ENCODE assay signal across 8 cellular contexts in genomic region chr16:70113982-70114826, GRCh38. TPM values are rescaled to one million over a fixed set of nuclear protein-coding genes. Genes with fewer than 3 reads are reported as not detected.
A peak's percentile ranks its signal among the peaks of the same experiment; 100 is the strongest.
DNase-seq lines count a peak whose midpoint lies in the region; ATAC-seq and TF ChIP-seq lines count a peak whose summit lies in the region.
"Not testable (repeated sequence)": the region's sequence is repeated elsewhere in the genome, so short reads cannot be mapped to it uniquely, and the experiment has no call there.

PDPR (plus strand) TSS chr16:70114332; CDS start chr16:70120493, 6,161 bp downstream.

- DNase-seq in CD1c-positive myeloid dendritic cell (ENCODE audit: extremely low spot score) (peak; percentile 95), NCI-H82 (lab: John Stamatoyannopoulos, UW) (peak; percentile 88), dorsolateral prefrontal cortex (peak; percentile 89 to 95 (median 92))
- DNase-seq in activated CD4-positive, alpha-beta T cell treated with anti-CD3 and anti-CD28 coated beads, Interleukin-2, amount 50 U/mL, for 48 hours: peak; percentile 94 to 95
- DNase-seq in stimulated activated CD4-positive, alpha-beta T cell treated with anti-CD3 and anti-CD28 coated beads, Interleukin-2, amount 100 ng/mL, for 48 hours: peak; percentile 88 to 89

- H3K27me3 ChIP-seq in dorsolateral prefrontal cortex; liver (ENCODE audit: control insufficient read depth in 4 of 4, insufficient read depth in 4 of 4, low read length in 3 of 4): not testable (repeated sequence)

- TF ChIP-seq CTCF in dorsolateral prefrontal cortex (IDR thresholded peaks at IDR 0.05 in 54 of 56, conservative IDR thresholded peaks at IDR 0.05 in 2 of 56; ENCODE audit: low read depth in 1 of 56, partially characterized antibody in 56 of 56): peak in 9 of 56 donors; percentile 13 to 27 (median 19)
- TF ChIP-seq CTCF in liver (IDR thresholded peaks at IDR 0.05; ENCODE audit: low read depth, low read length, missing input control): not testable (repeated sequence)

- H3K9ac ChIP-seq in liver (ENCODE audit: low read depth in 1 of 2, low read length in 2 of 2): peak within 1 kb of the TSS; percentile 54 to 59

- H3K4me3 ChIP-seq in dorsolateral prefrontal cortex: peak within 1 kb of the TSS; percentile 45 to 92 (median 74)
- H3K4me3 ChIP-seq in liver (ENCODE audit: low read depth in 1 of 3, low read length in 3 of 3): peak within 1 kb of the TSS; percentile 69 to 81 (median 75)

- WGBS in liver: under 1% methylated on average over 82 of the region's 88 CpGs

- not testable (repeated sequence) for H3K36me3 ChIP-seq in liver (ENCODE audit: control insufficient read depth in 4 of 4, insufficient read depth in 3 of 4, low read depth in 1 of 4, low read length in 3 of 4)

- H3K27ac ChIP-seq in dorsolateral prefrontal cortex (peak within 1 kb of the TSS in 50 of 59 donors; percentile 4 to 85 (median 71)), liver (ENCODE audit: low read depth in 1 of 2, low read length in 2 of 2) (peak within 1 kb of the TSS; percentile 54 to 67)

- H3K9me3 ChIP-seq in liver (ENCODE audit: control insufficient read depth in 4 of 4, low read length in 3 of 4): not testable (repeated sequence)

- TF ChIP-seq RAD21 in liver (IDR thresholded peaks at IDR 0.05): not testable (repeated sequence)

- intact Hi-C loops in dorsolateral prefrontal cortex (cut with DNase I): not testable (repeated sequence)

- ATAC-seq in GM19452 (IDR thresholded peaks at IDR 0.05; ENCODE audit: unreplicated experiment) (peak; percentile 92), HG03571 (IDR thresholded peaks at IDR 0.05; ENCODE audit: unreplicated experiment) (peak; percentile 90)

- H3K4me1 ChIP-seq in liver (ENCODE audit: control insufficient read depth in 4 of 4, insufficient read depth in 4 of 4, low read length in 3 of 4): peaks cover 1 to 14% (median 8%) of the 10 kb centered on the region in 4 donors

TF ChIP-seq in liver, 16 proteins besides CTCF, POLR2A, EP300 and RAD21:
- TF ChIP-seq EGR1 (IDR thresholded peaks at IDR 0.05; ENCODE audit: low read depth in 2 of 2): peak; percentile 49 to 57
- peak in 1 of 2 donors; percentile 28 for TF ChIP-seq HNF4A (conservative IDR thresholded peaks at IDR 0.05)
- peak; percentile 73 for TF ChIP-seq ZBTB33 (IDR thresholded peaks at IDR 0.05)
- TF ChIP-seq GABPA (IDR thresholded peaks at IDR 0.05 in 1 of 2, conservative IDR thresholded peaks at IDR 0.05 in 1 of 2): peak in 1 of 2 donors; percentile 62
- TF ChIP-seq YY1 (IDR thresholded peaks at IDR 0.05): peak; percentile 16

RNA-seq across cellular contexts. Expression of gene PDPR, which starts in this region (rescaled TPM):
- total RNA-seq in dorsolateral prefrontal cortex: 10 to 100 TPM; 12.7 to 50.7 (median 30.6) TPM
- total RNA-seq in liver: 10 to 100 TPM in 1 of 2 donors, 1 to 10 TPM in 1; 9.6 to 13.5 TPM
- polyA plus RNA-seq in liver: 1 to 10 TPM; 2.2 to 3.4 TPM

Comparison
In these comparisons a context has a peak if more than half of its experiments do, and no peak if none do; other contexts are left out.
1. Peak in every context shown above with its lines: DNase-seq, ATAC-seq, H3K4me3 ChIP-seq and H3K27ac ChIP-seq.